In the genomic region with DNA sequence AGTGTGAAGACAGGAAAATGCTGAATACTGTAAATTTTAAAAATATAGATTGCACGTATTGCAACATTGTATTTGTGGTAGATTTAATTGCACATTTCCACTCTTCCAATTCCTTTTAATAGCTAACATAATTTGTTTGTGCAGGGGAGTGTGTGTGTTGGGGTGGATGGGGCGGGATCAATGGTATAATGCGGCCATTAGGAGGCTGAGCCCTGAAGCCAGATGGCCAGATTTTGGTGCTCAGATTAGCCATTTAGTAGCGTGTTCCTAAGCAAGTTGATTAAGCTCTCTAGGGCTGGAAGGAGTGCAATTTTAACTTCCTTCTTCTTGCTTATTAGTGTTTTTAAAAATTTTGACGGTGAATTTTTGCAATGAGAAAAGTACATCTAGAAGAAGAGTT, we compare ENCODE assay signal across 26 cellular contexts.
"Had no signal": no experiment of that assay in that cellular context is flagged by ENCODE, and none has a peak within 500 bp of the region (broad histone marks: within the 10 kb centered on the region; RNA-seq: fewer than 3 reads in every experiment).

No MANE protein-coding gene starts in this region.

- DNase-seq: activated CD4-positive, alpha-beta memory T cell treated with anti-CD3 and anti-CD28 coated beads, Interleukin-2, amount 10 ng/mL, durations not matched to agents 7 days and 5 days; activated CD4-positive, alpha-beta T cell treated with anti-CD3 and anti-CD28 coated beads for 1 hour; activated CD4-positive, alpha-beta T cell treated with anti-CD3 and anti-CD28 coated beads for 4 hours; activated CD4-positive, alpha-beta T cell treated with anti-CD3 and anti-CD28 coated beads, Interleukin-2, amount 10 ng/mL, durations not matched to agents 7 days and 5 days; activated CD4-positive, alpha-beta T cell treated with anti-CD3 and anti-CD28 coated beads, Interleukin-2, amount 50 U/mL, for 4 hours; activated CD8-positive, alpha-beta memory T cell treated with anti-CD3 and anti-CD28 coated beads, Interleukin-2, amount 50 U/mL, for 48 hours; activated gamma-delta T cell; activated naive CD4-positive, alpha-beta T cell; activated naive CD4-positive, alpha-beta T cell treated with anti-CD3 and anti-CD28 coated beads, Interleukin-2, amount 10 ng/mL, durations not matched to agents 7 days and 5 days; activated naive CD8-positive, alpha-beta T cell treated with anti-CD3 and anti-CD28 coated beads, Interleukin-2, amount 10 ng/mL, durations not matched to agents 7 days and 5 days; activated T-cell treated with anti-CD3 and anti-CD28 coated beads for 4 hours; activated T-cell treated with anti-CD3 and anti-CD28 coated beads, Interleukin-2, amount 50 U/mL, for 24 hours; activated T-cell treated with anti-CD3 and anti-CD28 coated beads, Interleukin-2, amount 50 U/mL, for 72 hours; anterior cingulate cortex; brain microvascular endothelial cell; cortex of kidney; dermis blood vessel endothelial cell; effector CD8-positive, alpha-beta T cell; esophagus squamous epithelium; foreskin melanocyte; heart right ventricle; T-helper 17 cell; T1000 had no signal

- ATAC-seq: activated naive CD4-positive, alpha-beta T cell treated with anti-CD3 and anti-CD28 coated beads, Interleukin-2, amount 50 U/mL, for 72 hours; activated T-cell treated with anti-CD3 and anti-CD28 coated beads, Interleukin-2, amount 50 U/mL, for 72 hours; gastroesophageal sphincter; heart right ventricle; T-helper 17 cell; WTC11 had no signal
